1 cellular context compared by ENCODE assay signal in the genomic region with DNA sequence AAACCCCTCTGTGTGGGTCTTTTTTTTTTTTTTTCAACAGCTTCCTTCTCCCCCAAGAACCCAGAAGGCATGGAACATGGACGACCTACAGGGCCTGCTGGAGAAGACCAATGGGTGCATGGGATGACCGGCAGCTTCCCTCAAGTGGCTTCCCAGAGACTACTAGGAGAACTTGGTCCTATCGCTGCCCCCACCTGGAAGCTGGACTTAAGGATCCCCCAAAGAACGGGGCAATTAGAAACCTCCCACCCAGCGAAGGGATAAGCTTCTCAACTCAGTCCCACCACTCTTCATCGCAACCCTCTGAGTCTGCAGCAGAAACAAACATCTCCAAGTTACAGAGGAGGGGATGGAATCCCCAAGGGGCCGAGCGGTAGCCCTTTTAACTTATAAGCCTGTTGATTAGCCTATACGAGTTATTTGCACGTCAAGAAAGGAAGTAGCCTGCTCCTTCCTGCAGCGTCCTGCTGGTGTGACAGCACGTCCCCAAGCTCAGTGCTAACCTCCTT.
TF ChIP-seq lines count a peak whose summit lies in the region.

No MANE protein-coding gene starts in this region.

TF ChIP-seq in IMR-90, 13 proteins besides CTCF, POLR2A, EP300 and RAD21:
- TF ChIP-seq FOS (IDR thresholded peaks at IDR 0.05; ENCODE audit: low read depth, low read length) (no peak), RCOR1 (IDR thresholded peaks at IDR 0.05; ENCODE audit: insufficient replicate concordance, low read length) (no peak), RFX5 (IDR thresholded peaks at IDR 0.05; ENCODE audit: low read depth, low read length) (no peak), NFE2L2 (IDR thresholded peaks at IDR 0.05; ENCODE audit: low read depth, low read length) (no peak), CHD1 (IDR thresholded peaks at IDR 0.05; ENCODE audit: low read depth, low read length) (no peak), CEBPB (IDR thresholded peaks at IDR 0.05; ENCODE audit: low read depth, low read length) (no peak), SMC3 (IDR thresholded peaks at IDR 0.05; ENCODE audit: low read depth, low read length) (no peak), MAFK (IDR thresholded peaks at IDR 0.05; ENCODE audit: low read depth, low read length) (no peak), BHLHE40 (IDR thresholded peaks at IDR 0.05; ENCODE audit: low read depth, low read length) (no peak)
- TF ChIP-seq, protein P1, sequence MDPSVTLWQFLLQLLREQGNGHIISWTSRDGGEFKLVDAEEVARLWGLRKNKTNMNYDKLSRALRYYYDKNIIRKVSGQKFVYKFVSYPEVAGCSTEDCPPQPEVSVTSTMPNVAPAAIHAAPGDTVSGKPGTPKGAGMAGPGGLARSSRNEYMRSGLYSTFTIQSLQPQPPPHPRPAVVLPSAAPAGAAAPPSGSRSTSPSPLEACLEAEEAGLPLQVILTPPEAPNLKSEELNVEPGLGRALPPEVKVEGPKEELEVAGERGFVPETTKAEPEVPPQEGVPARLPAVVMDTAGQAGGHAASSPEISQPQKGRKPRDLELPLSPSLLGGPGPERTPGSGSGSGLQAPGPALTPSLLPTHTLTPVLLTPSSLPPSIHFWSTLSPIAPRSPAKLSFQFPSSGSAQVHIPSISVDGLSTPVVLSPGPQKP (IDR thresholded peaks at IDR 0.05; ENCODE audit: borderline replicate concordance, low read depth, low read length), result no peak
